29 cellular contexts compared by ENCODE assay signal in the genomic region with DNA sequence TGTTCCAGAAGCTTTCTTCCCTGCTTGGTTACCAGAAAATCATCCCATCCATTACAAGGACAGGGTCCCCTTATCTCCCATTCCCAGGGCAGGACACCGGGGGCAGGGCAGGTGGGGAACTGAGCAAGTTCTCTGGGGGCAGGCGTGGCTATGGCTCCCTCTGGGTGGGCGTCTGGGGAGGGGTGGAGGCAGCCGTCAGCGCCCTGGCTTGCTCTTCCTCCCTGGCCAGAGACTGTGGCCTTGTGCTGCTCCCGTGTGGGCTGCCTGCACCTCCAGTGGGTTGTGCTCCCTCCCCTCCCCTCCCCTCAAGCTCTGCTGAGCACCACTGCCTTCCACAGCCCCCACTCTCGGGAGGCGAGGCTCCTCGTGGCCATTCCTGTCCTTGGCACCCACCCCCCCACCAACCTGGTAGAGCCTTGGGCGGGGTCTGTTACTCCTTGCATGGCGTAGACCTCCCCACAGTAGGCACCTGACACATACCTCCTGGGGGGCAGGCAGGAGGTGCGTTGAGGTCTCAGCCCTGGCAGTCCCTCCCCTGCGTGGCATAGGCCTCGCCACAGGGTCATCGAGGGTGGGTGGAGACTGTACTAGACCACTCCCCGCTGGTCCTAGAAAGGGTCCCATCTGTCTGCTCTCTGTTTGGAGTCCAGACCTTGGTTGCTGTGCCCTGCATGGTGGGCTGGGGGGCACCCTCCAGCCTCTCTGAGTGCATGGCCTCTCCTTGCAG. TPM values are rescaled to one million over a fixed set of nuclear protein-coding genes. Genes with fewer than 3 reads are reported as not detected.
DNase-seq lines count a peak whose midpoint lies in the region; TF ChIP-seq lines count a peak whose summit lies in the region.
"Had no signal": no experiment of that assay in that cellular context is flagged by ENCODE, and none has a peak within 500 bp of the region (broad histone marks: within the 10 kb centered on the region; RNA-seq: fewer than 3 reads in every experiment).

No MANE protein-coding gene starts in this region.

- H3K4me1 ChIP-seq in BE2C (peaks cover 49% of the 10 kb centered on the region), HUES6 (ENCODE audit: control insufficient read depth, insufficient read depth, low read length) (peaks cover 34% of the 10 kb centered on the region), osteoblast (ENCODE audit: insufficient read depth, low read length) (peaks cover 13% of the 10 kb centered on the region), esophagus muscularis mucosa (peaks cover 24 to 31% (median 27%) of the 10 kb centered on the region in 4 donors)

- in situ Hi-C loops in KBM-7 (cut with MboI; ENCODE audit: low pct_unique_long_range_greater_than_20kb, low sequenced_read_pairs): no loop called here

- WGBS in esophagus muscularis mucosa: 82% methylated on average over 11 of the region's 16 CpGs

- no peak for TF ChIP-seq POLR2A in esophagus muscularis mucosa (IDR thresholded peaks at IDR 0.05; ENCODE audit: low read depth)

- no peak overlapping the region for H2AFZ ChIP-seq in osteoblast (ENCODE audit: low read length)
- H2AFZ ChIP-seq: hepatocyte had no signal

- H3K79me2 ChIP-seq in osteoblast (ENCODE audit: insufficient read depth, low read length): no peaks in the 10 kb centered on the region
- H3K79me2 ChIP-seq: hepatocyte had no signal

- H3K9me3 ChIP-seq in BE2C (no peaks in the 10 kb centered on the region), HUES6 (ENCODE audit: control insufficient read depth, insufficient read depth, low read depth, low read length) (no peaks in the 10 kb centered on the region), osteoblast (ENCODE audit: low read depth, low read length) (no peaks in the 10 kb centered on the region), esophagus muscularis mucosa (no peaks in the 10 kb centered on the region)
- H3K9me3 ChIP-seq: breast epithelium, esophagus squamous epithelium, HAP-1, thoracic aorta had no signal

- H3K4me3 ChIP-seq in BE2C (ENCODE audit: low read depth, low read length) (peak overlapping the region; percentile 33), HUES6 (ENCODE audit: low read depth, low read length) (no peak overlapping the region), coronary artery (no peak overlapping the region), osteoblast (ENCODE audit: insufficient read depth, low read length) (no peak overlapping the region), esophagus muscularis mucosa (no peak overlapping the region)
- H3K4me3 ChIP-seq: esophagus squamous epithelium, HAP-1, hepatocyte, thoracic aorta had no signal

- no peak for TF ChIP-seq EP300 in esophagus muscularis mucosa (IDR thresholded peaks at IDR 0.05)

- peak overlapping the region; percentile 6 for H3K9ac ChIP-seq in HUES6 (ENCODE audit: low read length)

- H3K27ac ChIP-seq in HUES6 (ENCODE audit: low read depth, low read length) (no peak overlapping the region), coronary artery (peak overlapping the region; percentile 26 to 67), osteoblast (ENCODE audit: low read depth, low read length) (peak overlapping the region; percentile 54), esophagus muscularis mucosa (replicated peaks in 1 of 4) (peak overlapping the region in 1 of 4 donors; percentile 38)
- H3K27ac ChIP-seq: hepatocyte had no signal

- H3K27me3 ChIP-seq in BE2C (no peaks in the 10 kb centered on the region), HUES6 (ENCODE audit: control insufficient read depth, insufficient read depth, low read length) (no peaks in the 10 kb centered on the region), osteoblast (ENCODE audit: insufficient read depth, low read length) (no peaks in the 10 kb centered on the region), esophagus muscularis mucosa (no peaks in the 10 kb centered on the region)
- H3K27me3 ChIP-seq: breast epithelium, esophagus squamous epithelium, hepatocyte had no signal

- H4K20me1 ChIP-seq in osteoblast (ENCODE audit: insufficient read depth, low read length): no peaks in the 10 kb centered on the region

- intact Hi-C loops in esophagus muscularis mucosa (cut with DNase I): no loop called here

- DNase-seq in BE2C: no peak
- DNase-seq in coronary artery (ENCODE audit: low spot score): no peak
- no peak for DNase-seq in osteoblast (ENCODE audit: insufficient read length, low spot score, missing footprints)
- no peak for DNase-seq in T-helper 9 cell
- no peak for DNase-seq in KBM-7
- DNase-seq in NCI-H2227 (lab: John Stamatoyannopoulos, UW; ENCODE audit: unreplicated experiment): no peak
- DNase-seq in esophagus muscularis mucosa (ENCODE audit: extremely low spot score): no peak
- DNase-seq: ACHN; activated CD8-positive, alpha-beta memory T cell treated with anti-CD3 and anti-CD28 coated beads, Interleukin-2, amount 10 ng/mL, durations not matched to agents 7 days and 5 days; activated naive CD4-positive, alpha-beta T cell treated with anti-CD3 and anti-CD28 coated beads, Interleukin-2, amount 10 ng/mL, durations not matched to agents 7 days and 5 days; COR-L47; cortex of kidney; DMS79 treated with DMSO at 0.1 percent for 48 hours; esophagus squamous epithelium; foreskin melanocyte; GF-D8; Kasumi-1; left colon; MV-4-11; NCI-H1436 treated with DMSO at 0.1 percent for 48 hours; NCI-H510A treated with DMSO at 0.1 percent for 48 hours; PC-3; SHP77; stimulated activated naive CD8-positive, alpha-beta T cell treated with anti-CD3 and anti-CD28 coated beads, Interleukin-15, Interleukin-2, amounts not matched to agents 100 U/mL and 50 U/mL, for 24 hours had no signal

- H3K4me2 ChIP-seq in osteoblast (ENCODE audit: insufficient read depth, low read length): no peak overlapping the region
- H3K4me2 ChIP-seq: hepatocyte had no signal

- H3K36me3 ChIP-seq in BE2C (peaks cover 58% of the 10 kb centered on the region), HUES6 (ENCODE audit: control insufficient read depth, insufficient read depth, low read length) (peaks cover 53% of the 10 kb centered on the region), osteoblast (ENCODE audit: insufficient read depth, low read length) (peaks cover 6% of the 10 kb centered on the region), esophagus muscularis mucosa (peaks cover 31 to 99% (median 86%) of the 10 kb centered on the region in 4 donors)
- H3K36me3 ChIP-seq: breast epithelium had no signal

- TF ChIP-seq CTCF in BE2C (IDR thresholded peaks at IDR 0.05; ENCODE audit: low read depth, low read length): no peak
- no peak for TF ChIP-seq CTCF in coronary artery (IDR thresholded peaks at IDR 0.05)
- no peak for TF ChIP-seq CTCF in osteoblast (IDR thresholded peaks at IDR 0.05; ENCODE audit: extremely low read depth, low read depth, low read length)
- no peak for TF ChIP-seq CTCF in esophagus muscularis mucosa (IDR thresholded peaks at IDR 0.05)

RNA-seq across cellular contexts. Expression of a gene that starts 24.2 kb away (rescaled TPM):
- polyA plus RNA-seq in BE2C (2012; ENCODE audit: insufficient read depth, insufficient read length, low read depth): 107 TPM
- total RNA-seq in osteoblast (131 and 151 TPM in 2 replicates), esophagus muscularis mucosa (100 to 1,000 TPM; 106 to 132 (median 116) TPM)
